Comparison of ENCODE assay signal across 24 cellular contexts in genomic region chr13:38213307-38213706, GRCh38.
DNase-seq lines count a peak whose midpoint lies in the region; ATAC-seq and TF ChIP-seq lines count a peak whose summit lies in the region.
"Had no signal": no experiment of that assay in that cellular context is flagged by ENCODE, and none has a peak within 500 bp of the region (broad histone marks: within the 10 kb centered on the region; RNA-seq: fewer than 3 reads in every experiment).

No MANE protein-coding gene starts in this region.

- H3K27me3 ChIP-seq in A673 (replicated peaks; ENCODE audit: insufficient read depth, low read depth, low read length, poor library complexity) = no peaks in the 10 kb centered on the region
- no peaks in the 10 kb centered on the region for H3K27me3 ChIP-seq in thyroid gland
- H3K27me3 ChIP-seq: upper lobe of right lung had no signal

- in situ Hi-C loops in astrocyte of the spinal cord (cut with HindIII; ENCODE audit: low sequenced_read_pairs) = no loop called here

- H3K36me3 ChIP-seq in A673 (ENCODE audit: insufficient read depth, low read length, poor library complexity, severe bottlenecking) (no peaks in the 10 kb centered on the region), thyroid gland (no peaks in the 10 kb centered on the region)
- H3K36me3 ChIP-seq: lower lobe of right lung, upper lobe of right lung had no signal

- intact Hi-C loops in A673 (cut with micrococcal nuclease; ENCODE audit: unreplicated experiment) (no loop called here), thyroid gland (cut with DNase I) (no loop called here)

- H3K4me3 ChIP-seq in A673 (ENCODE audit: low read depth, low read length, poor library complexity, severe bottlenecking) = no peak overlapping the region
- H3K4me3 ChIP-seq in astrocyte of the spinal cord (ENCODE audit: low read depth, low read length) = no peak overlapping the region
- H3K4me3 ChIP-seq in thyroid gland (replicated peaks in 1 of 3) = no peak overlapping the region
- H3K4me3 ChIP-seq: GM12878, lower lobe of right lung, mucosa of descending colon, upper lobe of right lung had no signal

- TF ChIP-seq CTCF in A673 (conservative IDR thresholded peaks at IDR 0.05; ENCODE audit: low read depth, low read length) (no peak), astrocyte of the spinal cord (IDR thresholded peaks at IDR 0.05; ENCODE audit: low read depth, low read length) (no peak), thyroid gland (IDR thresholded peaks at IDR 0.05) (no peak)

- WGBS in thyroid gland, 2 donors = 86 to 89% methylated on average over 1 of the region's 1 CpG

- BruUV-seq in A673 (replicated peaks; lab: Mats Ljungman, UMichigan) = no TSS peak

- CTCF ChIA-PET in A673 (lab: Charles Lee) = no interaction called here

- DNase-seq in A673 (ENCODE audit: low spot score) = peak; percentile 19
- DNase-seq in HT1080 (ENCODE audit: low read depth) = peak; percentile 63
- peak; percentile 37 for DNase-seq in astrocyte of the spinal cord (ENCODE audit: low read depth, low spot score)
- peak; percentile 10 for DNase-seq in fibroblast of the conjunctiva (ENCODE audit: low read depth)
- no peak for DNase-seq in thyroid gland
- DNase-seq in activated naive CD4-positive, alpha-beta T cell treated with anti-CD3 and anti-CD28 coated beads, Interleukin-2, amount 50 U/mL, for 16 hours = no peak
- DNase-seq in HT-29 (ENCODE audit: low spot score) = no peak
- DNase-seq: 8988T; activated B cell treated with CpG ODN at 0.5 μM for 24 hours; CD8-positive, alpha-beta memory T cell; lower lobe of right lung; mucosa of descending colon; NCI-H146; NCI-H446 treated with DMSO at 0.1 percent for 48 hours; OCI-M1; SHP77 treated with DMSO at 0.1 percent for 48 hours; stimulated activated CD8-positive, alpha-beta memory T cell treated with anti-CD3 and anti-CD28 coated beads, Interleukin-4, amount 100 ng/mL, for 48 hours; SW 1271; T1000; upper lobe of right lung had no signal

- no peak for ATAC-seq in HG02571 (IDR thresholded peaks at IDR 0.05; ENCODE audit: unreplicated experiment)
- ATAC-seq: activated naive CD4-positive, alpha-beta T cell treated with anti-CD3 and anti-CD28 coated beads, Interleukin-2, amount 50 U/mL, for 72 hours; GM12878; lower lobe of right lung; mucosa of descending colon; sciatic nerve; upper lobe of right lung had no signal

- H3K27ac ChIP-seq in A673 (ENCODE audit: low read depth, low read length, poor library complexity, severe bottlenecking) (no peak overlapping the region), thyroid gland (no peak overlapping the region)
- H3K27ac ChIP-seq: lower lobe of right lung, upper lobe of right lung had no signal

- POLR2A ChIA-PET in A673 (lab: Charles Lee; ENCODE audit: low non-redundant PET) = no interaction called here

- TF ChIP-seq POLR2A in thyroid gland (IDR thresholded peaks at IDR 0.05) = no peak

- H3K4me1 ChIP-seq in A673 (ENCODE audit: insufficient read depth, low read length, poor library complexity, severe bottlenecking) = no peaks in the 10 kb centered on the region
- no peaks in the 10 kb centered on the region for H3K4me1 ChIP-seq in thyroid gland
- H3K4me1 ChIP-seq: lower lobe of right lung, upper lobe of right lung had no signal

- no peaks in the 10 kb centered on the region for H3K9me3 ChIP-seq in A673 (ENCODE audit: low read depth, low read length, poor library complexity, severe bottlenecking)
- no peaks in the 10 kb centered on the region for H3K9me3 ChIP-seq in thyroid gland
- H3K9me3 ChIP-seq: lower lobe of right lung, upper lobe of right lung had no signal

Comparison
In these comparisons a context has a peak if more than half of its experiments do, and no peak if none do; other contexts are left out.
1. DNase-seq: peak in A673 (single experiment), HT1080 (single experiment), astrocyte of the spinal cord (single experiment) and fibroblast of the conjunctiva (single experiment); none in thyroid gland (0 of 2), activated naive CD4-positive, alpha-beta T cell treated with anti-CD3 and anti-CD28 coated beads, Interleukin-2, amount 50 U/mL, for 16 hours (single experiment) and HT-29 (single experiment).